1 cellular context compared by ENCODE assay signal in genomic region chr11:118002010-118002540, GRCh38.
A peak's percentile ranks its signal among the peaks of the same experiment; 100 is the strongest.
TF ChIP-seq lines count a peak whose summit lies in the region.

No MANE protein-coding gene starts in this region.

TF ChIP-seq in K562, 482 proteins besides CTCF, POLR2A, EP300 and RAD21 (continued from another document):
- TF ChIP-seq, protein P1, sequence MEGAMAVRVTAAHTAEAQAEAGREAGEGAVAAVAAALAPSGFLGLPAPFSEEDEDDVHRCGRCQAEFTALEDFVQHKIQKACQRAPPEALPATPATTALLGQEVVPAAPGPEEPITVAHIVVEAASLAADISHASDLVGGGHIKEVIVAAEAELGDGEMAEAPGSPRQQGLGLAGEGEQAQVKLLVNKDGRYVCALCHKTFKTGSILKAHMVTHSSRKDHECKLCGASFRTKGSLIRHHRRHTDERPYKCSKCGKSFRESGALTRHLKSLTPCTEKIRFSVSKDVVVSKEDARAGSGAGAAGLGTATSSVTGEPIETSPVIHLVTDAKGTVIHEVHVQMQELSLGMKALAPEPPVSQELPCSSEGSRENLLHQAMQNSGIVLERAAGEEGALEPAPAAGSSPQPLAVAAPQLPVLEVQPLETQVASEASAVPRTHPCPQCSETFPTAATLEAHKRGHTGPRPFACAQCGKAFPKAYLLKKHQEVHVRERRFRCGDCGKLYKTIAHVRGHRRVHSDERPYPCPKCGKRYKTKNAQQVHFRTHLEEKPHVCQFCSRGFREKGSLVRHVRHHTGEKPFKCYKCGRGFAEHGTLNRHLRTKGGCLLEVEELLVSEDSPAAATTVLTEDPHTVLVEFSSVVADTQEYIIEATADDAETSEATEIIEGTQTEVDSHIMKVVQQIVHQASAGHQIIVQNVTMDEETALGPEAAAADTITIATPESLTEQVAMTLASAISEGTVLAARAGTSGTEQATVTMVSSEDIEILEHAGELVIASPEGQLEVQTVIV (CRISPR knock-in tag; IDR thresholded peaks at IDR 0.05; ENCODE audit: borderline replicate concordance), result peak; percentile 73; the same call in 1 of the 2 replicates
- TF ChIP-seq ZBTB9 (CRISPR knock-in tag; IDR thresholded peaks at IDR 0.05) (peak; percentile 96), XRCC5 (IDR thresholded peaks at IDR 0.05; ENCODE audit: low read depth, low read length) (no peak), HEY1 (CRISPR knock-in tag; IDR thresholded peaks at IDR 0.05; ENCODE audit: borderline replicate concordance) (no peak), HDAC3 (IDR thresholded peaks at IDR 0.05; ENCODE audit: borderline replicate concordance, partially characterized antibody) (peak; percentile 51), ZNF146 (CRISPR knock-in tag; IDR thresholded peaks at IDR 0.05; ENCODE audit: unreplicated experiment) (no peak), E2F3 (CRISPR knock-in tag; IDR thresholded peaks at IDR 0.05) (peak; percentile 64; the same call in 1 of the 2 replicates), SUPT5H (IDR thresholded peaks at IDR 0.05) (no peak), POLR2AphosphoS2 (IDR thresholded peaks at IDR 0.05; ENCODE audit: low read length) (no peak), TSHZ1 (CRISPR knock-in tag; IDR thresholded peaks at IDR 0.05) (peak; percentile 79), PTTG1 (tag; IDR thresholded peaks at IDR 0.05; ENCODE audit: low read depth) (no peak; the same call in none of the 2 replicates), KDM1A (IDR thresholded peaks at IDR 0.05) (0 out of 4 replicates have a peak, but pooled peaks of 1 of the 2 experiments have one; percentile 15), ETS2 (tag; IDR thresholded peaks at IDR 0.05; ENCODE audit: borderline replicate concordance, poor library complexity, severe bottlenecking) (no peak), OTX1 (CRISPR knock-in tag; IDR thresholded peaks at IDR 0.05) (peak; percentile 92), ZBTB1 (CRISPR knock-in tag; IDR thresholded peaks at IDR 0.05; ENCODE audit: borderline replicate concordance, low read depth) (no peak), BCOR (IDR thresholded peaks at IDR 0.05) (no peak), RNF219 (CRISPR knock-in tag; IDR thresholded peaks at IDR 0.05) (0 out of 2 replicates have a peak, but pooled peaks have one; percentile 38), HDGF (IDR thresholded peaks at IDR 0.05) (no peak)
- TF ChIP-seq, protein P2, sequence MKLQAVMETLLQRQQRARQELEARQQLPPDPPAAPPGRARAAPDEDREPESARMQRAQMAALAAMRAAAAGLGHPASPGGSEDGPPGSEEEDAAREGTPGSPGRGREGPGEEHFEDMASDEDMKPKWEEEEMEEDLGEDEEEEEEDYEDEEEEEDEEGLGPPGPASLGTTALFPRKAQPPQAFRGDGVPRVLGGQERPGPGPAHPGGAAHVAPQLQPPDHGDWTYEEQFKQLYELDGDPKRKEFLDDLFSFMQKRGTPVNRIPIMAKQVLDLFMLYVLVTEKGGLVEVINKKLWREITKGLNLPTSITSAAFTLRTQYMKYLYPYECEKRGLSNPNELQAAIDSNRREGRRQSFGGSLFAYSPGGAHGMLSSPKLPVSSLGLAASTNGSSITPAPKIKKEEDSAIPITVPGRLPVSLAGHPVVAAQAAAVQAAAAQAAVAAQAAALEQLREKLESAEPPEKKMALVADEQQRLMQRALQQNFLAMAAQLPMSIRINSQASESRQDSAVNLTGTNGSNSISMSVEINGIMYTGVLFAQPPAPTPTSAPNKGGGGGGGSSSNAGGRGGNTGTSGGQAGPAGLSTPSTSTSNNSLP (IDR thresholded peaks at IDR 0.05; ENCODE audit: borderline replicate concordance, low read depth, low read length), result no peak
- TF ChIP-seq, protein P3, sequence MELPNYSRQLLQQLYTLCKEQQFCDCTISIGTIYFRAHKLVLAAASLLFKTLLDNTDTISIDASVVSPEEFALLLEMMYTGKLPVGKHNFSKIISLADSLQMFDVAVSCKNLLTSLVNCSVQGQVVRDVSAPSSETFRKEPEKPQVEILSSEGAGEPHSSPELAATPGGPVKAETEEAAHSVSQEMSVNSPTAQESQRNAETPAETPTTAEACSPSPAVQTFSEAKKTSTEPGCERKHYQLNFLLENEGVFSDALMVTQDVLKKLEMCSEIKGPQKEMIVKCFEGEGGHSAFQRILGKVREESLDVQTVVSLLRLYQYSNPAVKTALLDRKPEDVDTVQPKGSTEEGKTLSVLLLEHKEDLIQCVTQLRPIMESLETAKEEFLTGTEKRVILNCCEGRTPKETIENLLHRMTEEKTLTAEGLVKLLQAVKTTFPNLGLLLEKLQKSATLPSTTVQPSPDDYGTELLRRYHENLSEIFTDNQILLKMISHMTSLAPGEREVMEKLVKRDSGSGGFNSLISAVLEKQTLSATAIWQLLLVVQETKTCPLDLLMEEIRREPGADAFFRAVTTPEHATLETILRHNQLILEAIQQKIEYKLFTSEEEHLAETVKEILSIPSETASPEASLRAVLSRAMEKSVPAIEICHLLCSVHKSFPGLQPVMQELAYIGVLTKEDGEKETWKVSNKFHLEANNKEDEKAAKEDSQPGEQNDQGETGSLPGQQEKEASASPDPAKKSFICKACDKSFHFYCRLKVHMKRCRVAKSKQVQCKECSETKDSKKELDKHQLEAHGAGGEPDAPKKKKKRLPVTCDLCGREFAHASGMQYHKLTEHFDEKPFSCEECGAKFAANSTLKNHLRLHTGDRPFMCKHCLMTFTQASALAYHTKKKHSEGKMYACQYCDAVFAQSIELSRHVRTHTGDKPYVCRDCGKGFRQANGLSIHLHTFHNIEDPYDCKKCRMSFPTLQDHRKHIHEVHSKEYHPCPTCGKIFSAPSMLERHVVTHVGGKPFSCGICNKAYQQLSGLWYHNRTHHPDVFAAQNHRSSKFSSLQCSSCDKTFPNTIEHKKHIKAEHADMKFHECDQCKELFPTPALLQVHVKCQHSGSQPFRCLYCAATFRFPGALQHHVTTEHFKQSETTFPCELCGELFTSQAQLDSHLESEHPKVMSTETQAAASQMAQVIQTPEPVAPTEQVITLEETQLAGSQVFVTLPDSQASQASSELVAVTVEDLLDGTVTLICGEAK (IDR thresholded peaks at IDR 0.05), result no peak
- TF ChIP-seq, protein P3 (CRISPR knock-in tag; IDR thresholded peaks at IDR 0.05), result no peak
- TF ChIP-seq, protein P4, sequence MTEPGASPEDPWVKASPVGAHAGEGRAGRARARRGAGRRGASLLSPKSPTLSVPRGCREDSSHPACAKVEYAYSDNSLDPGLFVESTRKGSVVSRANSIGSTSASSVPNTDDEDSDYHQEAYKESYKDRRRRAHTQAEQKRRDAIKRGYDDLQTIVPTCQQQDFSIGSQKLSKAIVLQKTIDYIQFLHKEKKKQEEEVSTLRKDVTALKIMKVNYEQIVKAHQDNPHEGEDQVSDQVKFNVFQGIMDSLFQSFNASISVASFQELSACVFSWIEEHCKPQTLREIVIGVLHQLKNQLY (CRISPR knock-in tag; conservative IDR thresholded peaks at IDR 0.05), result no peak
- TF ChIP-seq, protein P5, sequence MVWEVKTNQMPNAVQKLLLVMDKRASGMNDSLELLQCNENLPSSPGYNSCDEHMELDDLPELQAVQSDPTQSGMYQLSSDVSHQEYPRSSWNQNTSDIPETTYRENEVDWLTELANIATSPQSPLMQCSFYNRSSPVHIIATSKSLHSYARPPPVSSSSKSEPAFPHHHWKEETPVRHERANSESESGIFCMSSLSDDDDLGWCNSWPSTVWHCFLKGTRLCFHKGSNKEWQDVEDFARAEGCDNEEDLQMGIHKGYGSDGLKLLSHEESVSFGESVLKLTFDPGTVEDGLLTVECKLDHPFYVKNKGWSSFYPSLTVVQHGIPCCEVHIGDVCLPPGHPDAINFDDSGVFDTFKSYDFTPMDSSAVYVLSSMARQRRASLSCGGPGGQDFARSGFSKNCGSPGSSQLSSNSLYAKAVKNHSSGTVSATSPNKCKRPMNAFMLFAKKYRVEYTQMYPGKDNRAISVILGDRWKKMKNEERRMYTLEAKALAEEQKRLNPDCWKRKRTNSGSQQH (CRISPR knock-in tag; IDR thresholded peaks at IDR 0.05), result peak; percentile 80; the same call in 1 of the 2 replicates
